ENCODE assay signal across 25 cellular contexts in genomic region chr6:54236984-54237383, GRCh38.
DNase-seq lines count a peak whose midpoint lies in the region; ATAC-seq, FAIRE-seq and TF ChIP-seq lines count a peak whose summit lies in the region.
"Had no signal": no experiment of that assay in that cellular context is flagged by ENCODE, and none has a peak within 500 bp of the region (broad histone marks: within the 10 kb centered on the region; RNA-seq: fewer than 3 reads in every experiment).

No MANE protein-coding gene starts in this region.

- H3K27ac ChIP-seq in endodermal cell (ENCODE audit: low read depth, low read length) (no peak overlapping the region), trophoblast cell (ENCODE audit: low read depth, low read length) (no peak overlapping the region)
- H3K27ac ChIP-seq: C4-2B, lower lobe of right lung, pancreas, right lobe of liver, upper lobe of right lung had no signal

- H2BK120ac ChIP-seq in trophoblast cell (ENCODE audit: insufficient read depth, low read length, poor library complexity) = no peak overlapping the region

- CTCF ChIA-PET in Calu3 (lab: Charles Lee) = no interaction called here

- FAIRE-seq in HTR-8/SVneo (lab: Jason Lieb, UNC) = no peak
- FAIRE-seq: GM12878, kidney, pancreas had no signal

- H3K36me3 ChIP-seq in endodermal cell (ENCODE audit: control insufficient read depth, insufficient read depth, low read length) = no peaks in the 10 kb centered on the region
- H3K36me3 ChIP-seq in trophoblast cell (ENCODE audit: control insufficient read depth in 1 of 2, insufficient read depth in 2 of 2, low read length in 2 of 2) = no peaks in the 10 kb centered on the region
- H3K36me3 ChIP-seq: lower lobe of right lung, pancreas, right lobe of liver, upper lobe of right lung had no signal

- H3K27me3 ChIP-seq in endodermal cell (ENCODE audit: control insufficient read depth, insufficient read depth, low read length, poor library complexity, severe bottlenecking) (no peaks in the 10 kb centered on the region), trophoblast cell (ENCODE audit: insufficient read depth, low read length) (no peaks in the 10 kb centered on the region)
- H3K27me3 ChIP-seq: dorsolateral prefrontal cortex, pancreas, right lobe of liver, upper lobe of right lung had no signal

- no peak overlapping the region for H3K4me2 ChIP-seq in trophoblast cell (ENCODE audit: low read length)

- H3K4me3 ChIP-seq in endodermal cell (ENCODE audit: low read length) (no peak overlapping the region), trophoblast cell (ENCODE audit: low read depth, low read length) (no peak overlapping the region)
- H3K4me3 ChIP-seq: dorsolateral prefrontal cortex, GM12878, lower lobe of right lung, pancreas, right lobe of liver, upper lobe of right lung had no signal

- no peaks in the 10 kb centered on the region for H3K27me3 Mint-ChIP-seq in Calu3 (ENCODE audit: unreplicated experiment)
- no peaks in the 10 kb centered on the region for H3K27me3 Mint-ChIP-seq in endodermal cell (ENCODE audit: insufficient read depth)
- H3K27me3 Mint-ChIP-seq in activated T-helper 1 cell treated with anti-CD3 and anti-CD28 coated beads, Interleukin-12 subunit alpha, Interleukin-12 subunit beta, Interleukin-2, Interleukin-4 antibody, amounts not matched to agents 30 ng/mL and 10 ng/mL and 1 ng/mL, durations not matched to agents 14 hours and 24 hours and 36 hours (ENCODE audit: insufficient read depth) = no peaks in the 10 kb centered on the region
- H3K27me3 Mint-ChIP-seq: activated naive CD8-positive, alpha-beta T cell treated with anti-CD3 and anti-CD28 coated beads, Interleukin-2, amount 50 U/mL, for 24 hours; stimulated activated memory B cell treated with anti-CD40 and anti-IgM and Interleukin-4, amounts not matched to agents 10 μg/mL and 1 μg/mL and 100 μg/mL, for 72 hours had no signal

- H2BK5ac ChIP-seq in trophoblast cell (ENCODE audit: low read depth, low read length, poor library complexity) = no peak overlapping the region

- no peak overlapping the region for H3K4ac ChIP-seq in trophoblast cell (ENCODE audit: low read depth, low read length)

- H3K4me1 Mint-ChIP-seq in Calu3 (ENCODE audit: low read depth, unreplicated experiment) (peaks cover 32% of the 10 kb centered on the region), endodermal cell (peaks cover 5% of the 10 kb centered on the region)
- no peaks in the 10 kb centered on the region for H3K4me1 Mint-ChIP-seq in activated T-helper 1 cell treated with anti-CD3 and anti-CD28 coated beads, Interleukin-12 subunit alpha, Interleukin-12 subunit beta, Interleukin-2, Interleukin-4 antibody, amounts not matched to agents 30 ng/mL and 10 ng/mL and 1 ng/mL, durations not matched to agents 14 hours and 24 hours and 36 hours (ENCODE audit: low read depth)
- H3K4me1 Mint-ChIP-seq: activated naive CD8-positive, alpha-beta T cell treated with anti-CD3 and anti-CD28 coated beads, Interleukin-2, amount 50 U/mL, for 24 hours; stimulated activated memory B cell treated with anti-CD40 and anti-IgM and Interleukin-4, amounts not matched to agents 10 μg/mL and 1 μg/mL and 100 μg/mL, for 72 hours had no signal

- peak overlapping the region; percentile 25 for H3K4me3 Mint-ChIP-seq in Calu3 (ENCODE audit: low read depth, unreplicated experiment)
- H3K4me3 Mint-ChIP-seq in endodermal cell = no peak overlapping the region
- no peak overlapping the region for H3K4me3 Mint-ChIP-seq in activated T-helper 1 cell treated with anti-CD3 and anti-CD28 coated beads, Interleukin-12 subunit alpha, Interleukin-12 subunit beta, Interleukin-2, Interleukin-4 antibody, amounts not matched to agents 30 ng/mL and 10 ng/mL and 1 ng/mL, durations not matched to agents 14 hours and 24 hours and 36 hours
- H3K4me3 Mint-ChIP-seq: activated naive CD8-positive, alpha-beta T cell treated with anti-CD3 and anti-CD28 coated beads, Interleukin-2, amount 50 U/mL, for 24 hours; stimulated activated memory B cell treated with anti-CD40 and anti-IgM and Interleukin-4, amounts not matched to agents 10 μg/mL and 1 μg/mL and 100 μg/mL, for 72 hours had no signal

- H3K9me3 ChIP-seq in endodermal cell (ENCODE audit: control insufficient read depth, low read length) = no peaks in the 10 kb centered on the region
- no peaks in the 10 kb centered on the region for H3K9me3 ChIP-seq in trophoblast cell (ENCODE audit: insufficient read depth, low read depth, low read length)
- H3K9me3 ChIP-seq: lower lobe of right lung, pancreas, right lobe of liver, upper lobe of right lung had no signal

- no peak for ATAC-seq in HG02884 (IDR thresholded peaks at IDR 0.05; ENCODE audit: unreplicated experiment)
- ATAC-seq: activated naive CD8-positive, alpha-beta T cell treated with anti-CD3 and anti-CD28 coated beads, Interleukin-2, amount 50 U/mL, for 24 hours; GM12878; lower lobe of right lung; pancreas; stimulated activated memory B cell treated with anti-CD40 and anti-IgM and Interleukin-4, amounts not matched to agents 10 μg/mL and 1 μg/mL and 100 μg/mL, for 72 hours; upper lobe of right lung had no signal

- DNase-seq in Calu3 (peak; percentile 38), HPDE6-E6E7 (ENCODE audit: extremely low spot score) (peak; percentile 5), endodermal cell (no peak), trophoblast cell (no peak), NCI-H1105 treated with DMSO at 0.1 percent for 48 hours (lab: John Stamatoyannopoulos, UW) (no peak), HTR-8/SVneo (ENCODE audit: insufficient read length, low spot score) (no peak)
- DNase-seq in activated T-helper 1 cell treated with anti-CD3 and anti-CD28 coated beads, Interleukin-12 subunit alpha, Interleukin-12 subunit beta, Interleukin-2, Interleukin-4 antibody, amounts not matched to agents 30 ng/mL and 10 ng/mL and 1 ng/mL, durations not matched to agents 14 hours and 24 hours and 36 hours (ENCODE audit: low spot score) = no peak
- DNase-seq: activated CD8-positive, alpha-beta memory T cell treated with anti-CD3 and anti-CD28 coated beads for 24 hours; activated gamma-delta T cell treated with Interleukin-2 at 50 U/mL for 16 hours; activated naive CD8-positive, alpha-beta T cell treated with anti-CD3 and anti-CD28 coated beads, Interleukin-2, amount 50 U/mL, for 24 hours; dorsolateral prefrontal cortex; IMR-90; kidney; lower lobe of right lung; NCI-H2029; NCI-H526; pancreas; right lobe of liver; stimulated activated CD4-positive, alpha-beta T cell treated with anti-CD3 and anti-CD28 coated beads, Interleukin-4, amount 100 ng/mL, for 4 hours; substantia nigra; upper lobe of right lung had no signal

- BruUV-seq in Calu3 (replicated peaks; lab: Mats Ljungman, UMichigan) = no TSS peak

- H3K14ac ChIP-seq in trophoblast cell (ENCODE audit: low read length) = no peak overlapping the region

- peaks cover 2% of the 10 kb centered on the region for H3K9me3 Mint-ChIP-seq in Calu3 (ENCODE audit: low read depth, unreplicated experiment)
- H3K9me3 Mint-ChIP-seq in endodermal cell = no peaks in the 10 kb centered on the region
- no peaks in the 10 kb centered on the region for H3K9me3 Mint-ChIP-seq in activated T-helper 1 cell treated with anti-CD3 and anti-CD28 coated beads, Interleukin-12 subunit alpha, Interleukin-12 subunit beta, Interleukin-2, Interleukin-4 antibody, amounts not matched to agents 30 ng/mL and 10 ng/mL and 1 ng/mL, durations not matched to agents 14 hours and 24 hours and 36 hours
- H3K9me3 Mint-ChIP-seq: stimulated activated memory B cell treated with anti-CD40 and anti-IgM and Interleukin-4, amounts not matched to agents 10 μg/mL and 1 μg/mL and 100 μg/mL, for 72 hours had no signal

- no peaks in the 10 kb centered on the region for H3K79me1 ChIP-seq in trophoblast cell (ENCODE audit: low read length)

- peak overlapping the region; percentile 86 for H3K27ac Mint-ChIP-seq in Calu3 (ENCODE audit: unreplicated experiment)
- H3K27ac Mint-ChIP-seq in endodermal cell = peak overlapping the region; percentile 46
- no peak overlapping the region for H3K27ac Mint-ChIP-seq in activated T-helper 1 cell treated with anti-CD3 and anti-CD28 coated beads, Interleukin-12 subunit alpha, Interleukin-12 subunit beta, Interleukin-2, Interleukin-4 antibody, amounts not matched to agents 30 ng/mL and 10 ng/mL and 1 ng/mL, durations not matched to agents 14 hours and 24 hours and 36 hours
- H3K27ac Mint-ChIP-seq: activated naive CD8-positive, alpha-beta T cell treated with anti-CD3 and anti-CD28 coated beads, Interleukin-2, amount 50 U/mL, for 24 hours; stimulated activated memory B cell treated with anti-CD40 and anti-IgM and Interleukin-4, amounts not matched to agents 10 μg/mL and 1 μg/mL and 100 μg/mL, for 72 hours had no signal

- no peak overlapping the region for H3K18ac ChIP-seq in trophoblast cell (ENCODE audit: low read length)

- H3K9ac ChIP-seq in endodermal cell (ENCODE audit: extremely low read depth, low read length, poor library complexity, severe bottlenecking) (no peak overlapping the region), trophoblast cell (ENCODE audit: low read length) (no peak overlapping the region)

- no peaks in the 10 kb centered on the region for H3K36me3 Mint-ChIP-seq in Calu3 (ENCODE audit: insufficient read depth, unreplicated experiment)
- no peaks in the 10 kb centered on the region for H3K36me3 Mint-ChIP-seq in endodermal cell (ENCODE audit: low read depth)
- H3K36me3 Mint-ChIP-seq in activated T-helper 1 cell treated with anti-CD3 and anti-CD28 coated beads, Interleukin-12 subunit alpha, Interleukin-12 subunit beta, Interleukin-2, Interleukin-4 antibody, amounts not matched to agents 30 ng/mL and 10 ng/mL and 1 ng/mL, durations not matched to agents 14 hours and 24 hours and 36 hours (ENCODE audit: low read depth) = no peaks in the 10 kb centered on the region
- H3K36me3 Mint-ChIP-seq: stimulated activated memory B cell treated with anti-CD40 and anti-IgM and Interleukin-4, amounts not matched to agents 10 μg/mL and 1 μg/mL and 100 μg/mL, for 72 hours had no signal

- WGBS in endodermal cell (ENCODE audit: insufficient coverage in 1 of 2, insufficient read length in 1 of 2), 2 experiments = 75 to 83% methylated on average over 2 of the region's 2 CpGs
- WGBS in trophoblast cell (ENCODE audit: extremely low coverage, insufficient coverage, insufficient read length) = no CpG with 5 or more reads among the region's 2 CpGs

- no peak overlapping the region for H4K91ac ChIP-seq in trophoblast cell (ENCODE audit: low read depth, low read length)

- intact Hi-C loops in Calu3 (cut with micrococcal nuclease; ENCODE audit: unreplicated experiment) = no loop called here
- intact Hi-C loops in activated T-helper 1 cell treated with anti-CD3 and anti-CD28 coated beads, Interleukin-12 subunit alpha, Interleukin-12 subunit beta, Interleukin-2, Interleukin-4 antibody, amounts not matched to agents 30 ng/mL and 10 ng/mL and 1 ng/mL, durations not matched to agents 14 hours and 24 hours and 36 hours (cut with micrococcal nuclease) = no loop called here

- H3K79me2 ChIP-seq in trophoblast cell (ENCODE audit: control insufficient read depth, insufficient read depth, low read length, poor library complexity) = no peaks in the 10 kb centered on the region

- H4K8ac ChIP-seq in trophoblast cell (ENCODE audit: low read depth, low read length) = no peak overlapping the region

- H2AK5ac ChIP-seq in trophoblast cell (ENCODE audit: low read length) = no peak overlapping the region

- peak overlapping the region; percentile 35 for H2AFZ ChIP-seq in trophoblast cell (ENCODE audit: insufficient read depth, low read length, poor library complexity)

- TF ChIP-seq CTCF in Calu3 (IDR thresholded peaks at IDR 0.05; ENCODE audit: unreplicated experiment) (no peak), endodermal cell (conservative IDR thresholded peaks at IDR 0.05) (no peak)

- no peak overlapping the region for H2BK12ac ChIP-seq in trophoblast cell (ENCODE audit: low read length)

- H3K23ac ChIP-seq in trophoblast cell (ENCODE audit: low read length) = no peak overlapping the region

- H3K4me1 ChIP-seq in endodermal cell (ENCODE audit: control insufficient read depth, insufficient read depth, low read length) = no peaks in the 10 kb centered on the region
- H3K4me1 ChIP-seq in trophoblast cell (ENCODE audit: control insufficient read depth in 1 of 2, insufficient read depth in 2 of 2, low read length in 2 of 2) = peaks cover 0 to 2% of the 10 kb centered on the region in 2 experiments
- H3K4me1 ChIP-seq: lower lobe of right lung, pancreas, right lobe of liver, upper lobe of right lung had no signal

- no peak overlapping the region for H4K12ac ChIP-seq in trophoblast cell (ENCODE audit: low read depth, low read length)

Comparison
In these comparisons a context has a peak if more than half of its experiments do, and no peak if none do; other contexts are left out.
1. DNase-seq: peak in Calu3 (single experiment) and HPDE6-E6E7 (single experiment); none in endodermal cell (single experiment), trophoblast cell (0 of 2), NCI-H1105 treated with DMSO at 0.1 percent for 48 hours (single experiment), HTR-8/SVneo (single experiment) and activated T-helper 1 cell treated with anti-CD3 and anti-CD28 coated beads, Interleukin-12 subunit alpha, Interleukin-12 subunit beta, Interleukin-2, Interleukin-4 antibody, amounts not matched to agents 30 ng/mL and 10 ng/mL and 1 ng/mL, durations not matched to agents 14 hours and 24 hours and 36 hours (single experiment).